8 cellular contexts compared by ENCODE assay signal in the genomic region with DNA sequence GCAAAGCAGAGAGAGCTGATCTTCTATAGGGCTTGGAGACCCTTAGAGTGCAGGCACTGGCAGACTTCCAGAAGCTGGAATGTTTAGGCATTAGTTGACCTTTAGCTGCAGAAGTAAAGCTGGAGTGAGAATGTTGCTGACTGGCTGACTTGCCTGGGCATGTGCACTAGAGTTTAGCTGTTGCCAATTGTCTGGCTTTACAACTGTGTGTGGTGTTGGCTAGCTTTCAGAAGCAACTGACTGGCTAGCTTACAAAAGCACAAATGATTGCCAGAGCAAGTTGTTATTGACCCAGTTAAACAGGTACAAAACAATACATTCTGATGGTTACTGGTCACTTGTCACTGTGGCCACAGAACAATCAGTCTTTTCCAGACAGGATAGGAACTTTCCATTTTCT. TPM values are rescaled to one million over a fixed set of nuclear protein-coding genes. Genes with fewer than 3 reads are reported as not detected.
DNase-seq lines count a peak whose midpoint lies in the region; ATAC-seq and TF ChIP-seq lines count a peak whose summit lies in the region.

No MANE protein-coding gene starts in this region.

- peak; percentile 36 for DNase-seq in LoVo (ENCODE audit: low spot score)
- peak; percentile 65 to 78 for DNase-seq in cardiac fibroblast (ENCODE audit: low read depth in 2 of 2)
- peak in 39 of 49 donors; percentile 3 to 78 (median 46) for DNase-seq in substantia nigra (lab: John Stamatoyannopoulos, UW)
- DNase-seq in occipital lobe (lab: John Stamatoyannopoulos, UW): no peak
- no peak for DNase-seq in HK-2 (ENCODE audit: unreplicated experiment)
- DNase-seq in Kasumi-1 (lab: John Stamatoyannopoulos, UW): no peak

- H3K27me3 ChIP-seq in layer of hippocampus (ENCODE audit: control insufficient read depth, insufficient read depth, low read length): no peaks in the 10 kb centered on the region

- peak overlapping the region; percentile 87 for H3K27ac ChIP-seq in layer of hippocampus (ENCODE audit: low read depth, low read length)
- peak overlapping the region; percentile 87 for H3K27ac ChIP-seq in substantia nigra (ENCODE audit: low read depth, low read length, poor library complexity, severe bottlenecking)

- ATAC-seq in HG02840 (IDR thresholded peaks at IDR 0.05; ENCODE audit: low FRiP score, unreplicated experiment): no peak

- TF ChIP-seq CTCF in cardiac fibroblast (IDR thresholded peaks at IDR 0.05; ENCODE audit: low read depth, low read length): no peak

- no peak overlapping the region for H3K4me3 ChIP-seq in cardiac fibroblast (replicated peaks in 1 of 2; ENCODE audit: low read depth in 2 of 2, low read length in 2 of 2)

RNA-seq across cellular contexts. Expression of a gene that starts 25.1 kb away (rescaled TPM):
- total RNA-seq in occipital lobe: 24.3 TPM

Comparison
In these comparisons a context has a peak if more than half of its experiments do, and no peak if none do; other contexts are left out.
1. DNase-seq: peak in LoVo (single experiment), cardiac fibroblast (2 of 2) and substantia nigra (39 of 49); none in occipital lobe (single experiment), HK-2 (single experiment) and Kasumi-1 (0 of 2).